11 cellular contexts compared by ENCODE assay signal in the genomic region with DNA sequence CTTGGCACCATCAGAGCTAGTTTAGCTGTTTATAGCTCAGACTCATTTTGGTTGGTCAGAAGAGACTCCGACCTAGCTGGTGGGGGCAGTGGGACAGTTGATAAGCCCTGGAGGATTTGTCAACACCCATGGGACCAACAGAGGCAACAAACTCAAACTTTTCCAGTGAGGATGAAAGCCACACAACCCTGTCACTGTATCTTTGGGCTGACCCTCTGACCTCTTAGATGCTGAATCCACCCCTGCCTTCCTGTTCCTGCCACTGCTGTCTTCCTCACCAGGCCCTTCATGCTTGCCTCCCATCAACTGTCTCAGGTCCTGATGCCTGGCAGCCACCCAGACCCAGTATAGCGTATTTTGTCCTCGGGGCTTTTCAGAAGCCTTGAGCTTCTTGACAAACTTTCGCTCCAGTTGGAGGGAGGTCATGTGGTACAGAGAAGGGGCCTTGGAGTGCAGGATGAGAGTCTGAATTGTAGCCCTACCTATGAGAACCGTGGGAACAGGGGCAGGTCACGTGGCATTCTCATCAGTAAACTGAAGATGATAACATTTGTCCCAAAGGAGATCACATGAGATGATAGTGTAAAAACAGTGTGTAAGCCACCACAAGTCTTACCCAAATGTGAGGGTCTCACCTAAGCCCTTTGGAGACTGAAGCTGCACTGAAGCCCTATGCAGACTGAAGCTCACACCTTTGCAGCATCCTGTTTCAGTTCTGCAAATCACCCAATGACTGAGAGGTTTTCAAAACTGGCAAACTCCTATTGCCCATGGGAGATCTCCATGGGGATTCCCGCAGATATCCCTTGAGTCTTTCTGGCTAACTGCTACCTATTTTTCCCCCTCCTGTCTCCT.
DNase-seq lines count a peak whose midpoint lies in the region; ATAC-seq, FAIRE-seq and TF ChIP-seq lines count a peak whose summit lies in the region.
"Had no signal": no experiment of that assay in that cellular context is flagged by ENCODE, and none has a peak within 500 bp of the region (broad histone marks: within the 10 kb centered on the region; RNA-seq: fewer than 3 reads in every experiment).

No MANE protein-coding gene starts in this region.

- no peaks in the 10 kb centered on the region for H3K9me3 ChIP-seq in prostate gland

- no peaks in the 10 kb centered on the region for H3K27me3 ChIP-seq in H7 (ENCODE audit: control insufficient read depth, insufficient read depth, low read length)
- no peaks in the 10 kb centered on the region for H3K27me3 ChIP-seq in prostate gland (replicated peaks; ENCODE audit: insufficient read depth)
- H3K27me3 ChIP-seq: brain microvascular endothelial cell had no signal

- FAIRE-seq in GM12892 (lab: Jason Lieb, UNC), result peak; percentile 90
- FAIRE-seq: islet of Langerhans had no signal

- H3K27ac ChIP-seq in prostate gland, result no peak overlapping the region
- H3K27ac ChIP-seq: brain microvascular endothelial cell had no signal

- ATAC-seq in GM19452 (IDR thresholded peaks at IDR 0.05; ENCODE audit: unreplicated experiment) (peak; percentile 76), HG02885 (IDR thresholded peaks at IDR 0.05; ENCODE audit: poor library complexity, unreplicated experiment) (peak; percentile 60), HG03575 (IDR thresholded peaks at IDR 0.05; ENCODE audit: extremely low read depth, insufficient number of reproducible peaks, low FRiP score, unreplicated experiment) (peak; percentile 45)

- H3K4me3 ChIP-seq in H7 (ENCODE audit: insufficient read depth, low read depth, low read length) (no peak overlapping the region), prostate gland (no peak overlapping the region)

- no peaks in the 10 kb centered on the region for H3K36me3 ChIP-seq in H7 (replicated peaks; ENCODE audit: control insufficient read depth, insufficient read depth, low read length)
- H3K36me3 ChIP-seq in prostate gland, result no peaks in the 10 kb centered on the region
- H3K36me3 ChIP-seq: brain microvascular endothelial cell had no signal

- TF ChIP-seq CTCF in prostate gland (IDR thresholded peaks at IDR 0.05), result no peak

- intact Hi-C loops in prostate gland (cut with DNase I), result no loop called here

- H3K4me1 ChIP-seq in prostate gland (replicated peaks), result no peaks in the 10 kb centered on the region

- WGBS in prostate gland, result 88% methylated on average over 7 of the region's 7 CpGs

- peak; percentile 24 for DNase-seq in GM12892 (ENCODE audit: insufficient read length)
- no peak for DNase-seq in HuH-7.5 (ENCODE audit: low spot score)
- DNase-seq in H7, result no peak
- no peak for DNase-seq in NCI-H510A (lab: John Stamatoyannopoulos, UW)
- no peak for DNase-seq in prostate gland (ENCODE audit: low spot score)
- DNase-seq: brain microvascular endothelial cell, NCI-H526 treated with DMSO at 0.1 percent for 48 hours had no signal

- no peak for TF ChIP-seq POLR2A in GM12892 (IDR thresholded peaks at IDR 0.05; ENCODE audit: low read depth, low read length)
- no peak for TF ChIP-seq POLR2A in prostate gland (IDR thresholded peaks at IDR 0.05)
